Comparison of ENCODE assay signal across 8 cellular contexts in the genomic region with DNA sequence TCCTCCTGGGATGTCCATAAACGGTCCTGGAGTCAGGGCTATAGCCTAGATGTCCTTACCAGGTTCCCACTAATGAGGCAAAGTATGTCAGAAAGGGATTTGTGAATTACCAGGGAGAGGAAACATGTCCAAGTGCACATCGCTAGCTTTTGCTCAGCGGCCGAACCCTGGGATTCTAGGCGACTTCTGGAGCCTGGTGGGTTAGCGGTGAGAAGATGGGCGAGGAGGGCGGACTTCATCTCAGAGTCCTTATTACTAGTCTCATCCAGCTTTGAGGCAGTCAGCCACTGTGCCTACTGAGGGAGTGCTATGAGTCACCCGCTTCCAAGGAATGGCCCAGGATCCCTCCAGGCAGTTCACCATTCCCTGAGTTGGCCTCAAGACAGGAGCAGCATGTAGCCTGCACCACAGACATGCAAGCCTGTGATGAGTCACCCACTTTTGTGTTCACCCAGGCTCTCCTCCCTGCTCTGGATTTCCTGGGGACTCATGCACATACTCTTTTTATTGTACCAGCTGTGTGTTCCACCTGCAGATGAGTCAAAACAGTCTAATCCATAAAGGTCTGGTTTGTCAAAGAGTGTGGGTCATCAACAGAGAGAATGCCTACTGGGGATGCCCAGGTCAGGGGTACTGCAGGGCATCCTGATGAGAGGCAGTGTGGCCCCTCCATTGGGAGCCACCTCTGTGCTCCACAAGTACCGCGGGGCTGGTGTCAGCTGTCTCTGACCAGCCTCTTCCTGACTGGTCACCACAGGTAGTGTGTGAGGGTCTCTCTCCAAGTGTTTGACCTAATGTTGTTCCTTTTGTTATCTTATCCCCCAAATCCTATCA. TPM values are rescaled to one million over a fixed set of nuclear protein-coding genes. Genes with fewer than 3 reads are reported as not detected.
A peak's percentile ranks its signal among the peaks of the same experiment; 100 is the strongest.
DNase-seq lines count a peak whose midpoint lies in the region; ATAC-seq, FAIRE-seq and TF ChIP-seq lines count a peak whose summit lies in the region.

No MANE protein-coding gene starts in this region.

- ATAC-seq in DND-41 (ENCODE audit: insufficient read depth, low read depth), result peak; percentile 32; the same call in 2 of the 3 replicates

- peak overlapping the region; percentile 24; the same call in 1 of the 2 replicates for H3K27ac ChIP-seq in DND-41 (ENCODE audit: low read length)
- H3K27ac ChIP-seq in rectal smooth muscle tissue (ENCODE audit: low read depth, low read length), result peak overlapping the region; percentile 96

- H3K36me3 ChIP-seq in DND-41 (ENCODE audit: insufficient read depth, low read length) (no peaks in the 10 kb centered on the region), rectal smooth muscle tissue (ENCODE audit: control insufficient read depth, insufficient read depth, low read length) (no peaks in the 10 kb centered on the region)

- H3K9me3 ChIP-seq in DND-41 (ENCODE audit: insufficient read depth, low read length, severe bottlenecking), result no peaks in the 10 kb centered on the region

- H4K20me1 ChIP-seq in DND-41 (ENCODE audit: insufficient read depth, low read length), result no peaks in the 10 kb centered on the region

- H3K9ac ChIP-seq in DND-41 (ENCODE audit: low read depth, low read length) (no peak overlapping the region), rectal smooth muscle tissue (ENCODE audit: low read length) (no peak overlapping the region)

- FAIRE-seq in frontal cortex (lab: Jason Lieb, UNC), result no peak

- H3K27me3 ChIP-seq in DND-41 (ENCODE audit: insufficient read depth, low read length, poor library complexity), result no peaks in the 10 kb centered on the region
- no peaks in the 10 kb centered on the region for H3K27me3 ChIP-seq in rectal smooth muscle tissue (ENCODE audit: control insufficient read depth, insufficient read depth, low read length)

- no peak overlapping the region for H3K4me2 ChIP-seq in DND-41 (ENCODE audit: insufficient read depth, low read length)

- DNase-seq in DND-41 (peak; percentile 42), epithelial cell of esophagus (ENCODE audit: low read depth) (peak; percentile 100), GDM1 (lab: John Stamatoyannopoulos, UW) (no peak), NCI-H510A treated with DMSO at 0.1 percent for 48 hours (lab: John Stamatoyannopoulos, UW) (no peak), frontal cortex (ENCODE audit: low spot score in 2 of 2) (no peak), NK-92 (lab: John Stamatoyannopoulos, UW; ENCODE audit: unreplicated experiment) (no peak)

- TF ChIP-seq CTCF in DND-41 (IDR thresholded peaks at IDR 0.05; ENCODE audit: borderline replicate concordance, extremely low read depth, low read length, poor library complexity, severe bottlenecking) (no peak), epithelial cell of esophagus (IDR thresholded peaks at IDR 0.05; ENCODE audit: insufficient read depth, low read depth, low read length, missing control alignments) (no peak)

- H3K4me3 ChIP-seq in DND-41 (ENCODE audit: low read depth in 1 of 2, low read length in 2 of 2), result no peak overlapping the region
- no peak overlapping the region for H3K4me3 ChIP-seq in epithelial cell of esophagus (ENCODE audit: low read length)
- H3K4me3 ChIP-seq in rectal smooth muscle tissue (ENCODE audit: low read length), result no peak overlapping the region

- H3K4me1 ChIP-seq in DND-41 (ENCODE audit: insufficient read depth, low read length), result peaks cover 29% of the 10 kb centered on the region
- peaks cover 51% of the 10 kb centered on the region for H3K4me1 ChIP-seq in rectal smooth muscle tissue (ENCODE audit: control insufficient read depth, insufficient read depth, low read length)

- no peaks in the 10 kb centered on the region for H3K79me2 ChIP-seq in DND-41 (ENCODE audit: insufficient read depth, low read length)

- no peak overlapping the region for H2AFZ ChIP-seq in DND-41 (ENCODE audit: low read depth, low read length)

TF ChIP-seq in PFSK-1, 5 proteins besides CTCF, POLR2A, EP300 and RAD21:
- TF ChIP-seq FOXP2 (optimal IDR thresholded peaks at IDR 0.05; ENCODE audit: borderline replicate concordance, extremely low read depth, extremely low read length, insufficient read depth), result peak; percentile 42
- TF ChIP-seq SIN3A (IDR thresholded peaks at IDR 0.05; ENCODE audit: borderline replicate concordance, insufficient read depth, low read length), result no peak

RNA-seq across cellular contexts. Expression of a gene that starts 20.2 kb away (rescaled TPM):
- 8.1 TPM for polyA plus RNA-seq in PFSK-1 (2012; ENCODE audit: insufficient read length, low read depth)
- total RNA-seq in frontal cortex, result 6.5 TPM

Comparison
In these comparisons a context has a peak if more than half of its experiments do, and no peak if none do; other contexts are left out.
1. DNase-seq: peak in DND-41 (single experiment) and epithelial cell of esophagus (single experiment); none in GDM1 (single experiment), NCI-H510A treated with DMSO at 0.1 percent for 48 hours (single experiment), frontal cortex (0 of 2) and NK-92 (single experiment).